In the genomic region with DNA sequence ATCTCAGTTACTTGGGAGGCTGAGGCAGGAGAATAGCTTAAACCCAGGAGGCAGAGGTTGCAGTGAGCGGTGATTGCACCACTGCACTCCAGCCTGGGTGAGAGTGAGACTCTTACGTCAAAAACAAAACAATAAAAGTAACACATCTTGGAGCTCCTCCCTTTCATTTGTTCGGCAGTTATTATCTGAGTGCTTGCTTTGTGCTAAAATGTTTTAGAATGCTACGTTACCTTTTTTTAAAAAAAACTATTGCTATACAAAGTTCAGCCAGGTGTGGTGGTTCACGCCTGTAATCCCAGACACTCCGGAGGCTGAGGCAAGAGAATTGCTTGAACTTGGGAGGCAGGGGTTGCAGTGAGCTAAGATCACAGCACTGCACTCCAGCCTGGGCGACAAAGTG, we compare ENCODE assay signal across 28 cellular contexts.
"Had no signal": no experiment of that assay in that cellular context is flagged by ENCODE, and none has a peak within 500 bp of the region (broad histone marks: within the 10 kb centered on the region; RNA-seq: fewer than 3 reads in every experiment).

No MANE protein-coding gene starts in this region.

- H3K36me3 ChIP-seq: breast epithelium, colonic mucosa, uterus had no signal

- DNase-seq: activated B cell treated with CpG ODN at 0.5 μM for 24 hours; activated CD4-positive, alpha-beta T cell treated with anti-CD3 and anti-CD28 coated beads, Interleukin-2, amount 50 U/mL, for 1 hour; activated CD8-positive, alpha-beta T cell treated with anti-CD3 and anti-CD28 coated beads for 36 hours; activated effector memory CD4-positive, alpha-beta T cell treated with Interleukin-2 at 50 U/mL for 16 hours; activated naive CD4-positive, alpha-beta T cell treated with Interleukin-2 at 50 U/mL for 16 hours; activated naive CD8-positive, alpha-beta T cell treated with anti-CD3 and anti-CD28 coated beads, Interleukin-2, amount 50 U/mL, for 24 hours; activated T-cell treated with anti-CD3 and anti-CD28 coated beads, Interleukin-2, amount 50 U/mL, for 48 hours; cerebellar nuclear complex; colonic mucosa; effector CD8-positive, alpha-beta T cell; esophagus squamous epithelium; foreskin melanocyte; heart right ventricle; left ventricle myocardium superior; nucleus accumbens; right cardiac atrium; spleen; stimulated activated CD4-positive, alpha-beta T cell treated with anti-CD3 and anti-CD28 coated beads, Interleukin-2, amount 100 ng/mL, for 48 hours; stimulated activated naive CD4-positive, alpha-beta T cell treated with Interleukin-2 at 50 U/mL for 16 hours; T-helper 2 cell; testis; uterus had no signal

- H3K9me3 ChIP-seq: breast epithelium, colonic mucosa, esophagus squamous epithelium, spleen, testis, uterus had no signal

- H3K4me1 ChIP-seq: breast epithelium, colonic mucosa had no signal

- H3K4me3 Mint-ChIP-seq: activated B cell treated with CpG ODN at 0.5 μM for 24 hours; activated CD8-positive, alpha-beta T cell treated with anti-CD3 and anti-CD28 coated beads for 36 hours; activated naive CD8-positive, alpha-beta T cell treated with anti-CD3 and anti-CD28 coated beads, Interleukin-2, amount 50 U/mL, for 24 hours; type B pancreatic cell had no signal

- H3K9me3 Mint-ChIP-seq: activated B cell treated with CpG ODN at 0.5 μM for 24 hours; activated CD8-positive, alpha-beta T cell treated with anti-CD3 and anti-CD28 coated beads for 36 hours; activated naive CD8-positive, alpha-beta T cell treated with anti-CD3 and anti-CD28 coated beads, Interleukin-2, amount 50 U/mL, for 24 hours; type B pancreatic cell had no signal

- H3K4me3 ChIP-seq: breast epithelium, colonic mucosa, esophagus squamous epithelium, heart right ventricle, spleen, testis, uterus had no signal

- FAIRE-seq: endometrium, islet of Langerhans had no signal

- H3K27ac ChIP-seq: breast epithelium, colonic mucosa, epithelial cell of prostate, esophagus squamous epithelium, heart right ventricle, spleen, testis, uterus had no signal

- H3K27me3 Mint-ChIP-seq: activated B cell treated with CpG ODN at 0.5 μM for 24 hours; activated CD8-positive, alpha-beta T cell treated with anti-CD3 and anti-CD28 coated beads for 36 hours; activated naive CD8-positive, alpha-beta T cell treated with anti-CD3 and anti-CD28 coated beads, Interleukin-2, amount 50 U/mL, for 24 hours; type B pancreatic cell had no signal

- H3K27me3 ChIP-seq: breast epithelium, colonic mucosa, esophagus squamous epithelium, heart right ventricle, spleen, testis, uterus had no signal

- ATAC-seq: activated CD8-positive, alpha-beta T cell treated with anti-CD3 and anti-CD28 coated beads for 36 hours; activated naive CD8-positive, alpha-beta T cell treated with anti-CD3 and anti-CD28 coated beads, Interleukin-2, amount 50 U/mL, for 24 hours; left ventricle myocardium superior; right cardiac atrium; SK-N-SH treated with all-trans-retinoic acid at 6 μM for 48 hours had no signal

- H3K27ac Mint-ChIP-seq: activated B cell treated with CpG ODN at 0.5 μM for 24 hours; activated CD8-positive, alpha-beta T cell treated with anti-CD3 and anti-CD28 coated beads for 36 hours; activated naive CD8-positive, alpha-beta T cell treated with anti-CD3 and anti-CD28 coated beads, Interleukin-2, amount 50 U/mL, for 24 hours; type B pancreatic cell had no signal
